Comparison of ENCODE assay signal across 27 cellular contexts in the genomic region with DNA sequence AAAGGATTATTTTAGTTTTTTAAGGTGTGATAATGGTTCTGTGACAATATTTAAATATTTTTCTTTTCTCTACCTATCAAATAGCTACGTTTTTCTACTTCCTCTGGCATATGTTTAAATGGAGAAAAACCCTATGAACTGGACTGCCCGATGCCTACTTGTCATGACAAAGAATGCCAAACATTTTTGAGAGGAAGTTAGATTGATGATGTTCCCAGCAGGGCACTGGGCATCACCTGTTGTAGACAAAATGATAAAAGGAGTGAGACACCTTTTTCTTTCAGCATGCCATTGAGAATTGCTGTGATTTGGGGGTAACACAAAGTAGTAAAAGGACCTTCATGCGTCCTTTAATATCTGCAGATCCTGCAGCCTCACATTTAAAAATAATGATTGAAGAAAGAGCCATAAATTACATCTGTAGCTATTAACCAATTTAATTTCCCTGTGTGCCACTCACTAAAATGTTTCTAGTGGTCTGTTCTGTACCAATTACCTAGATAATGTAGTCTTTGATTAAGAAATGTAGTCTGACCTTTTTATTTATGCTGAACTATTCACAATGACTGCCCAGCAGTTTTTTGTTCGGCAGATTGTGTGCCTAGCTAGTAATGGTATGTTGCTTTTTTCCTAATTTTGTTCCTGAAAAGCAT. TPM values are rescaled to one million over a fixed set of nuclear protein-coding genes. Genes with fewer than 3 reads are reported as not detected.
DNase-seq lines count a peak whose midpoint lies in the region; ATAC-seq and TF ChIP-seq lines count a peak whose summit lies in the region.
"Had no signal": no experiment of that assay in that cellular context is flagged by ENCODE, and none has a peak within 500 bp of the region (broad histone marks: within the 10 kb centered on the region; RNA-seq: fewer than 3 reads in every experiment).

No MANE protein-coding gene starts in this region.

- H3K27me3 ChIP-seq in dorsolateral prefrontal cortex: no peaks in the 10 kb centered on the region
- H3K27me3 ChIP-seq in thymus (ENCODE audit: control insufficient read depth, insufficient read depth): no peaks in the 10 kb centered on the region
- H3K27me3 ChIP-seq: esophagus squamous epithelium, gastrocnemius medialis, hepatocyte, right lobe of liver had no signal

- H3K27me3 Mint-ChIP-seq in activated CD4-positive, alpha-beta T cell treated with anti-CD3 and anti-CD28 coated beads for 36 hours: no peaks in the 10 kb centered on the region
- H3K27me3 Mint-ChIP-seq: activated B cell treated with CpG ODN at 0.5 μM for 24 hours; activated CD8-positive, alpha-beta T cell treated with anti-CD3 and anti-CD28 coated beads for 36 hours; type B pancreatic cell had no signal

- H3K36me3 Mint-ChIP-seq in activated CD4-positive, alpha-beta T cell treated with anti-CD3 and anti-CD28 coated beads for 36 hours (ENCODE audit: low read depth): peaks cover 5% of the 10 kb centered on the region

- H3K4me1 ChIP-seq in thymus (ENCODE audit: control insufficient read depth, insufficient read depth, low read length): peaks cover 36% of the 10 kb centered on the region
- H3K4me1 ChIP-seq: left ventricle myocardium inferior had no signal

- no peaks in the 10 kb centered on the region for H3K9me3 Mint-ChIP-seq in activated CD4-positive, alpha-beta T cell treated with anti-CD3 and anti-CD28 coated beads for 36 hours (ENCODE audit: low read depth)
- H3K9me3 Mint-ChIP-seq: activated B cell treated with CpG ODN at 0.5 μM for 24 hours; activated CD8-positive, alpha-beta T cell treated with anti-CD3 and anti-CD28 coated beads for 36 hours; endodermal cell; type B pancreatic cell had no signal

- H3K4me3 Mint-ChIP-seq in activated CD4-positive, alpha-beta T cell treated with anti-CD3 and anti-CD28 coated beads for 36 hours: no peak overlapping the region
- H3K4me3 Mint-ChIP-seq: activated B cell treated with CpG ODN at 0.5 μM for 24 hours; activated CD8-positive, alpha-beta T cell treated with anti-CD3 and anti-CD28 coated beads for 36 hours; endodermal cell; type B pancreatic cell had no signal

- H3K27ac ChIP-seq in dorsolateral prefrontal cortex (peak overlapping the region in 56 of 59 donors; percentile 5 to 98 (median 94)), thymus (ENCODE audit: low read depth) (peak overlapping the region; percentile 42)
- H3K27ac ChIP-seq: esophagus squamous epithelium, gastrocnemius medialis, hepatocyte, left ventricle myocardium inferior, right lobe of liver had no signal

- 95% methylated on average over 4 of the region's 4 CpGs for WGBS in thymus

- H3K9me3 ChIP-seq in thymus (ENCODE audit: control insufficient read depth): no peaks in the 10 kb centered on the region
- H3K9me3 ChIP-seq: esophagus squamous epithelium, gastrocnemius medialis, left ventricle myocardium inferior, right lobe of liver had no signal

- peak overlapping the region; percentile 31 for H3K27ac Mint-ChIP-seq in activated CD4-positive, alpha-beta T cell treated with anti-CD3 and anti-CD28 coated beads for 36 hours
- H3K27ac Mint-ChIP-seq: activated B cell treated with CpG ODN at 0.5 μM for 24 hours; activated CD8-positive, alpha-beta T cell treated with anti-CD3 and anti-CD28 coated beads for 36 hours; endodermal cell; type B pancreatic cell had no signal

- CTCF ChIA-PET in activated CD4-positive, alpha-beta T cell treated with anti-CD3 and anti-CD28 coated beads for 36 hours (lab: Charles Lee): interaction anchor here (0.7 to 1.9 kb wide), 6 partner anchors 10 to 115 kb away, joined by 3 to 8 read pairs (median 6); a partner anchor contains a TSS

- POLR2A ChIA-PET in activated CD4-positive, alpha-beta T cell treated with anti-CD3 and anti-CD28 coated beads for 36 hours (lab: Charles Lee): no interaction called here

- H3K4me3 ChIP-seq in dorsolateral prefrontal cortex (no peak overlapping the region), thymus (ENCODE audit: low read length) (no peak overlapping the region)
- H3K4me3 ChIP-seq: esophagus squamous epithelium, gastrocnemius medialis, hepatocyte, left ventricle myocardium inferior, right lobe of liver had no signal

- no peak for DNase-seq in activated CD4-positive, alpha-beta T cell treated with anti-CD3 and anti-CD28 coated beads for 36 hours
- DNase-seq in activated CD4-positive, alpha-beta T cell treated with anti-CD3 and anti-CD28 coated beads, Interleukin-2, amount 50 U/mL, for 1 hour: no peak
- DNase-seq in NCI-H69 (lab: John Stamatoyannopoulos, UW): peak; percentile 3
- no peak for DNase-seq in dorsolateral prefrontal cortex
- no peak for DNase-seq in D341Med (ENCODE audit: low spot score)
- no peak for DNase-seq in NCI-H226
- DNase-seq: activated B cell treated with CpG ODN at 0.5 μM for 24 hours; activated CD8-positive, alpha-beta T cell treated with anti-CD3 and anti-CD28 coated beads for 36 hours; activated gamma-delta T cell; AML-193; cortex of kidney; endodermal cell; esophagus squamous epithelium; gastrocnemius medialis; KG1; left ventricle myocardium inferior; midbrain; NCI-H187; NCI-H446; posterior cingulate gyrus; right lobe of liver; stimulated activated naive CD4-positive, alpha-beta T cell treated with Interleukin-2 at 50 U/mL for 16 hours; T1000 had no signal

- intact Hi-C loops in activated CD4-positive, alpha-beta T cell treated with anti-CD3 and anti-CD28 coated beads for 36 hours (cut with DNase I, micrococcal nuclease): loop anchor here in 1 of 2 experiments (5.0 kb wide), 1 partner anchor 83 kb away; a partner anchor contains a TSS
- intact Hi-C loops in dorsolateral prefrontal cortex (cut with DNase I): loop anchor here (5.0 kb wide), 2 partner anchors 63 to 83 kb away; a partner anchor contains a TSS

- TF ChIP-seq CTCF in dorsolateral prefrontal cortex (IDR thresholded peaks at IDR 0.05 in 54 of 56, conservative IDR thresholded peaks at IDR 0.05 in 2 of 56; ENCODE audit: low read depth in 1 of 56, partially characterized antibody in 56 of 56): no peak

- H3K4me1 Mint-ChIP-seq in activated CD4-positive, alpha-beta T cell treated with anti-CD3 and anti-CD28 coated beads for 36 hours: peaks cover 45% of the 10 kb centered on the region

- no peaks in the 10 kb centered on the region for H3K36me3 ChIP-seq in thymus (ENCODE audit: control insufficient read depth, insufficient read depth)
- H3K36me3 ChIP-seq: esophagus squamous epithelium, gastrocnemius medialis, left ventricle myocardium inferior, right lobe of liver had no signal

- ATAC-seq in activated CD4-positive, alpha-beta T cell treated with anti-CD3 and anti-CD28 coated beads for 36 hours: no peak
- ATAC-seq in HG02623 (IDR thresholded peaks at IDR 0.05; ENCODE audit: unreplicated experiment): no peak
- ATAC-seq: activated CD8-positive, alpha-beta T cell treated with anti-CD3 and anti-CD28 coated beads for 36 hours; gastrocnemius medialis; right lobe of liver had no signal

RNA-seq across cellular contexts. Expression of a gene that starts 47.6 kb away (rescaled TPM):
- total RNA-seq in activated CD4-positive, alpha-beta T cell treated with anti-CD3 and anti-CD28 coated beads for 36 hours: 1,000 to 10,000 TPM; 1,359 to 1,602 TPM
- 100 to 1,000 TPM; 222 to 435 (median 286) TPM for total RNA-seq in dorsolateral prefrontal cortex
- 2,759 TPM for polyA plus RNA-seq in thymus
